1 cellular context compared by ENCODE assay signal in genomic region chr7:78215199-78215598, GRCh38.
TF ChIP-seq lines count a peak whose summit lies in the region.

No MANE protein-coding gene starts in this region.

TF ChIP-seq in IMR-90, 13 proteins besides CTCF, POLR2A, EP300 and RAD21:
- no peak for TF ChIP-seq MAFK (IDR thresholded peaks at IDR 0.05; ENCODE audit: low read depth, low read length)
- TF ChIP-seq ELK1 (IDR thresholded peaks at IDR 0.05; ENCODE audit: borderline replicate concordance, low read depth, low read length): no peak
- TF ChIP-seq RCOR1 (IDR thresholded peaks at IDR 0.05; ENCODE audit: insufficient replicate concordance, low read length): no peak
- TF ChIP-seq RFX5 (IDR thresholded peaks at IDR 0.05; ENCODE audit: low read depth, low read length): no peak
- TF ChIP-seq MXI1 (IDR thresholded peaks at IDR 0.05; ENCODE audit: borderline replicate concordance, low read depth, low read length): no peak
- no peak for TF ChIP-seq FOS (IDR thresholded peaks at IDR 0.05; ENCODE audit: low read depth, low read length)
- TF ChIP-seq CEBPB (IDR thresholded peaks at IDR 0.05; ENCODE audit: low read depth, low read length): no peak
- no peak for TF ChIP-seq BHLHE40 (IDR thresholded peaks at IDR 0.05; ENCODE audit: low read depth, low read length)
- TF ChIP-seq SMC3 (IDR thresholded peaks at IDR 0.05; ENCODE audit: low read depth, low read length): no peak
- TF ChIP-seq CHD1 (IDR thresholded peaks at IDR 0.05; ENCODE audit: low read depth, low read length): no peak
- no peak for TF ChIP-seq MAZ (IDR thresholded peaks at IDR 0.05; ENCODE audit: borderline replicate concordance, low read depth, low read length)
- TF ChIP-seq NFE2L2 (IDR thresholded peaks at IDR 0.05; ENCODE audit: low read depth, low read length): no peak
- no peak for TF ChIP-seq USF2 (IDR thresholded peaks at IDR 0.05; ENCODE audit: low read depth, low read length)
